ENCODE assay signal across 9 cellular contexts in genomic region chr11:33775832-33776231, GRCh38. TPM values are rescaled to one million over a fixed set of nuclear protein-coding genes. Genes with fewer than 3 reads are reported as not detected.
A peak's percentile ranks its signal among the peaks of the same experiment; 100 is the strongest.
DNase-seq lines count a peak whose midpoint lies in the region; ATAC-seq, FAIRE-seq and TF ChIP-seq lines count a peak whose summit lies in the region.
"Had no signal": no experiment of that assay in that cellular context is flagged by ENCODE, and none has a peak within 500 bp of the region (broad histone marks: within the 10 kb centered on the region; RNA-seq: fewer than 3 reads in every experiment).

No MANE protein-coding gene starts in this region.

- H3K9me3 Mint-ChIP-seq in T-cell (no peaks in the 10 kb centered on the region), nephron (no peaks in the 10 kb centered on the region)

- DNase-seq in GM18507 (ENCODE audit: extremely low spot score, insufficient read length, low read depth) (no peak), T-cell (no peak), hippocampal formation (lab: John Stamatoyannopoulos, UW) (no peak), DMS79 (lab: John Stamatoyannopoulos, UW) (no peak)
- DNase-seq: colonic mucosa, GF-D8 had no signal

- peaks cover 36 to 42% (median 39%) of the 10 kb centered on the region in 3 donors for H3K4me1 Mint-ChIP-seq in T-cell
- peaks cover 38% of the 10 kb centered on the region for H3K4me1 Mint-ChIP-seq in nephron

- POLR2A ChIA-PET in T-cell (lab: Charles Lee): interaction anchor here in 1 of 2 donors (1.0 kb wide), 1 partner anchor 9 kb away, joined by 3 read pairs; no protein-coding TSS in a partner anchor

- peaks cover 11 to 18% of the 10 kb centered on the region in 2 donors for H3K27me3 Mint-ChIP-seq in T-cell
- H3K27me3 Mint-ChIP-seq in nephron (ENCODE audit: low read depth): peaks cover 16% of the 10 kb centered on the region

- H3K4me3 Mint-ChIP-seq in T-cell (peak overlapping the region; percentile 93 to 97 (median 96)), nephron (peak overlapping the region; percentile 92 to 99 (median 97))

- H3K27ac Mint-ChIP-seq in T-cell (peak overlapping the region in 1 of 2 donors; percentile 68), nephron (peak overlapping the region; percentile 21 to 82 (median 30))

- TF ChIP-seq CTCF in nephron (IDR thresholded peaks at IDR 0.05; ENCODE audit: unreplicated experiment in 3 of 3): no peak

- FAIRE-seq in GM18507 (lab: Jason Lieb, UNC): peak; percentile 63

- CTCF ChIA-PET in T-cell (lab: Charles Lee): interaction anchor here in 1 of 2 donors (1.2 kb wide), 1 partner anchor 53 kb away, joined by 5 read pairs; no protein-coding TSS in a partner anchor

- H3K36me3 Mint-ChIP-seq in T-cell (no peaks in the 10 kb centered on the region), nephron (ENCODE audit: low read depth) (no peaks in the 10 kb centered on the region)

- ATAC-seq in GM21619 (IDR thresholded peaks at IDR 0.05; ENCODE audit: unreplicated experiment) (peak; percentile 30), T-cell (replicated peaks in 1 of 4) (no peak), GM19328 (IDR thresholded peaks at IDR 0.05; ENCODE audit: unreplicated experiment) (no peak)

RNA-seq across cellular contexts. Expression of gene FBXO3, which starts 1.5 kb away (rescaled TPM):
- total RNA-seq in T-cell: 10 to 100 TPM; 37.1 to 60.0 (median 41.1) TPM

RNA-seq across cellular contexts. Expression of gene CD59, which starts 39.6 kb away (rescaled TPM):
- total RNA-seq in T-cell: 10 to 100 TPM; 34.3 to 85.8 (median 71.9) TPM
